In genomic region chr2:63840785-63841253, GRCh38 we compare ENCODE assay signal across 1 cellular context.
TF ChIP-seq lines count a peak whose summit lies in the region.

No MANE protein-coding gene starts in this region.

TF ChIP-seq in HepG2, 621 proteins besides CTCF, POLR2A, EP300 and RAD21 (continued from another document and continues in another):
- TF ChIP-seq, protein P1, sequence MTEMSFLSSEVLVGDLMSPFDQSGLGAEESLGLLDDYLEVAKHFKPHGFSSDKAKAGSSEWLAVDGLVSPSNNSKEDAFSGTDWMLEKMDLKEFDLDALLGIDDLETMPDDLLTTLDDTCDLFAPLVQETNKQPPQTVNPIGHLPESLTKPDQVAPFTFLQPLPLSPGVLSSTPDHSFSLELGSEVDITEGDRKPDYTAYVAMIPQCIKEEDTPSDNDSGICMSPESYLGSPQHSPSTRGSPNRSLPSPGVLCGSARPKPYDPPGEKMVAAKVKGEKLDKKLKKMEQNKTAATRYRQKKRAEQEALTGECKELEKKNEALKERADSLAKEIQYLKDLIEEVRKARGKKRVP (CRISPR knock-in tag; IDR thresholded peaks at IDR 0.05) = peak in 1 of 2 experiments; percentile 84; a peak in 2 of 4 replicates
- TF ChIP-seq, protein P2, sequence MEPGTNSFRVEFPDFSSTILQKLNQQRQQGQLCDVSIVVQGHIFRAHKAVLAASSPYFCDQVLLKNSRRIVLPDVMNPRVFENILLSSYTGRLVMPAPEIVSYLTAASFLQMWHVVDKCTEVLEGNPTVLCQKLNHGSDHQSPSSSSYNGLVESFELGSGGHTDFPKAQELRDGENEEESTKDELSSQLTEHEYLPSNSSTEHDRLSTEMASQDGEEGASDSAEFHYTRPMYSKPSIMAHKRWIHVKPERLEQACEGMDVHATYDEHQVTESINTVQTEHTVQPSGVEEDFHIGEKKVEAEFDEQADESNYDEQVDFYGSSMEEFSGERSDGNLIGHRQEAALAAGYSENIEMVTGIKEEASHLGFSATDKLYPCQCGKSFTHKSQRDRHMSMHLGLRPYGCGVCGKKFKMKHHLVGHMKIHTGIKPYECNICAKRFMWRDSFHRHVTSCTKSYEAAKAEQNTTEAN (CRISPR knock-in tag; conservative IDR thresholded peaks at IDR 0.05) = no peak; the same call in none of the 2 replicates
- TF ChIP-seq, protein P3, sequence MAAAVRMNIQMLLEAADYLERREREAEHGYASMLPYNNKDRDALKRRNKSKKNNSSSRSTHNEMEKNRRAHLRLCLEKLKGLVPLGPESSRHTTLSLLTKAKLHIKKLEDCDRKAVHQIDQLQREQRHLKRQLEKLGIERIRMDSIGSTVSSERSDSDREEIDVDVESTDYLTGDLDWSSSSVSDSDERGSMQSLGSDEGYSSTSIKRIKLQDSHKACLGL (CRISPR knock-in tag; IDR thresholded peaks at IDR 0.05) = no peak
- no peak; the same call in none of the 2 replicates for TF ChIP-seq MIER3 (CRISPR knock-in tag; IDR thresholded peaks at IDR 0.05; ENCODE audit: borderline replicate concordance)
- TF ChIP-seq MIXL1 (CRISPR knock-in tag; IDR thresholded peaks at IDR 0.05) = no peak; the same call in 1 of the 2 replicates
- no peak for TF ChIP-seq ZNF788 (CRISPR knock-in tag; IDR thresholded peaks at IDR 0.05; ENCODE audit: borderline replicate concordance)
- peak; percentile 68 for TF ChIP-seq HOXD1 (CRISPR knock-in tag; IDR thresholded peaks at IDR 0.05)
- TF ChIP-seq ZNF660 (CRISPR knock-in tag; IDR thresholded peaks at IDR 0.05; ENCODE audit: borderline replicate concordance, low read depth) = no peak
- TF ChIP-seq SIN3B (IDR thresholded peaks at IDR 0.05; ENCODE audit: low read length) = peak; percentile 68
- no peak for TF ChIP-seq SIX1 (CRISPR knock-in tag; IDR thresholded peaks at IDR 0.05; ENCODE audit: borderline replicate concordance)
- TF ChIP-seq ZNF773 (CRISPR knock-in tag; IDR thresholded peaks at IDR 0.05; ENCODE audit: borderline replicate concordance) = no peak
- no peak; the same call in 1 of the 2 replicates for TF ChIP-seq TFE3 (CRISPR knock-in tag; IDR thresholded peaks at IDR 0.05)
- peak; percentile 52; the same call in 1 of the 2 replicates for TF ChIP-seq MIER2 (CRISPR knock-in tag; IDR thresholded peaks at IDR 0.05)
- TF ChIP-seq, protein P4, sequence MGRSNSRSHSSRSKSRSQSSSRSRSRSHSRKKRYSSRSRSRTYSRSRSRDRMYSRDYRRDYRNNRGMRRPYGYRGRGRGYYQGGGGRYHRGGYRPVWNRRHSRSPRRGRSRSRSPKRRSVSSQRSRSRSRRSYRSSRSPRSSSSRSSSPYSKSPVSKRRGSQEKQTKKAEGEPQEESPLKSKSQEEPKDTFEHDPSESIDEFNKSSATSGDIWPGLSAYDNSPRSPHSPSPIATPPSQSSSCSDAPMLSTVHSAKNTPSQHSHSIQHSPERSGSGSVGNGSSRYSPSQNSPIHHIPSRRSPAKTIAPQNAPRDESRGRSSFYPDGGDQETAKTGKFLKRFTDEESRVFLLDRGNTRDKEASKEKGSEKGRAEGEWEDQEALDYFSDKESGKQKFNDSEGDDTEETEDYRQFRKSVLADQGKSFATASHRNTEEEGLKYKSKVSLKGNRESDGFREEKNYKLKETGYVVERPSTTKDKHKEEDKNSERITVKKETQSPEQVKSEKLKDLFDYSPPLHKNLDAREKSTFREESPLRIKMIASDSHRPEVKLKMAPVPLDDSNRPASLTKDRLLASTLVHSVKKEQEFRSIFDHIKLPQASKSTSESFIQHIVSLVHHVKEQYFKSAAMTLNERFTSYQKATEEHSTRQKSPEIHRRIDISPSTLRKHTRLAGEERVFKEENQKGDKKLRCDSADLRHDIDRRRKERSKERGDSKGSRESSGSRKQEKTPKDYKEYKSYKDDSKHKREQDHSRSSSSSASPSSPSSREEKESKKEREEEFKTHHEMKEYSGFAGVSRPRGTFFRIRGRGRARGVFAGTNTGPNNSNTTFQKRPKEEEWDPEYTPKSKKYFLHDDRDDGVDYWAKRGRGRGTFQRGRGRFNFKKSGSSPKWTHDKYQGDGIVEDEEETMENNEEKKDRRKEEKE (IDR thresholded peaks at IDR 0.05) = no peak
- no peak for TF ChIP-seq ZNF572 (CRISPR knock-in tag; IDR thresholded peaks at IDR 0.05)
- peak; percentile 100 for TF ChIP-seq PBX2 (CRISPR knock-in tag; IDR thresholded peaks at IDR 0.05)
- TF ChIP-seq YY1 (IDR thresholded peaks at IDR 0.05; ENCODE audit: insufficient read depth, insufficient replicate concordance, low read depth, low read length) = peak; percentile 78
- TF ChIP-seq, protein P5, sequence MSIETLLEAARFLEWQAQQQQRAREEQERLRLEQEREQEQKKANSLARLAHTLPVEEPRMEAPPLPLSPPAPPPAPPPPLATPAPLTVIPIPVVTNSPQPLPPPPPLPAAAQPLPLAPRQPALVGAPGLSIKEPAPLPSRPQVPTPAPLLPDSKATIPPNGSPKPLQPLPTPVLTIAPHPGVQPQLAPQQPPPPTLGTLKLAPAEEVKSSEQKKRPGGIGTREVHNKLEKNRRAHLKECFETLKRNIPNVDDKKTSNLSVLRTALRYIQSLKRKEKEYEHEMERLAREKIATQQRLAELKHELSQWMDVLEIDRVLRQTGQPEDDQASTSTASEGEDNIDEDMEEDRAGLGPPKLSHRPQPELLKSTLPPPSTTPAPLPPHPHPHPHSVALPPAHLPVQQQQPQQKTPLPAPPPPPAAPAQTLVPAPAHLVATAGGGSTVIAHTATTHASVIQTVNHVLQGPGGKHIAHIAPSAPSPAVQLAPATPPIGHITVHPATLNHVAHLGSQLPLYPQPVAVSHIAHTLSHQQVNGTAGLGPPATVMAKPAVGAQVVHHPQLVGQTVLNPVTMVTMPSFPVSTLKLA (IDR thresholded peaks at IDR 0.05) = peak; percentile 24; the same call in 1 of the 2 replicates
- TF ChIP-seq, protein P6, sequence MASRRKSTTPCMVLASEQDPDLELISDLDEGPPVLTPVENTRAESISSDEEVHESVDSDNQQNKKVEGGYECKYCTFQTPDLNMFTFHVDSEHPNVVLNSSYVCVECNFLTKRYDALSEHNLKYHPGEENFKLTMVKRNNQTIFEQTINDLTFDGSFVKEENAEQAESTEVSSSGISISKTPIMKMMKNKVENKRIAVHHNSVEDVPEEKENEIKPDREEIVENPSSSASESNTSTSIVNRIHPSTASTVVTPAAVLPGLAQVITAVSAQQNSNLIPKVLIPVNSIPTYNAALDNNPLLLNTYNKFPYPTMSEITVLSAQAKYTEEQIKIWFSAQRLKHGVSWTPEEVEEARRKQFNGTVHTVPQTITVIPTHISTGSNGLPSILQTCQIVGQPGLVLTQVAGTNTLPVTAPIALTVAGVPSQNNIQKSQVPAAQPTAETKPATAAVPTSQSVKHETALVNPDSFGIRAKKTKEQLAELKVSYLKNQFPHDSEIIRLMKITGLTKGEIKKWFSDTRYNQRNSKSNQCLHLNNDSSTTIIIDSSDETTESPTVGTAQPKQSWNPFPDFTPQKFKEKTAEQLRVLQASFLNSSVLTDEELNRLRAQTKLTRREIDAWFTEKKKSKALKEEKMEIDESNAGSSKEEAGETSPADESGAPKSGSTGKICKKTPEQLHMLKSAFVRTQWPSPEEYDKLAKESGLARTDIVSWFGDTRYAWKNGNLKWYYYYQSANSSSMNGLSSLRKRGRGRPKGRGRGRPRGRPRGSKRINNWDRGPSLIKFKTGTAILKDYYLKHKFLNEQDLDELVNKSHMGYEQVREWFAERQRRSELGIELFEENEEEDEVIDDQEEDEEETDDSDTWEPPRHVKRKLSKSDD (CRISPR knock-in tag; IDR thresholded peaks at IDR 0.05; ENCODE audit: low read depth) = peak; percentile 96
- TF ChIP-seq HNRNPLL (IDR thresholded peaks at IDR 0.05; ENCODE audit: low read depth, low read length, poor library complexity, severe bottlenecking) = peak; percentile 94
- no peak for TF ChIP-seq AGO1 (IDR thresholded peaks at IDR 0.05; ENCODE audit: low read depth, low read length, poor library complexity, severe bottlenecking)
- TF ChIP-seq, protein P7, sequence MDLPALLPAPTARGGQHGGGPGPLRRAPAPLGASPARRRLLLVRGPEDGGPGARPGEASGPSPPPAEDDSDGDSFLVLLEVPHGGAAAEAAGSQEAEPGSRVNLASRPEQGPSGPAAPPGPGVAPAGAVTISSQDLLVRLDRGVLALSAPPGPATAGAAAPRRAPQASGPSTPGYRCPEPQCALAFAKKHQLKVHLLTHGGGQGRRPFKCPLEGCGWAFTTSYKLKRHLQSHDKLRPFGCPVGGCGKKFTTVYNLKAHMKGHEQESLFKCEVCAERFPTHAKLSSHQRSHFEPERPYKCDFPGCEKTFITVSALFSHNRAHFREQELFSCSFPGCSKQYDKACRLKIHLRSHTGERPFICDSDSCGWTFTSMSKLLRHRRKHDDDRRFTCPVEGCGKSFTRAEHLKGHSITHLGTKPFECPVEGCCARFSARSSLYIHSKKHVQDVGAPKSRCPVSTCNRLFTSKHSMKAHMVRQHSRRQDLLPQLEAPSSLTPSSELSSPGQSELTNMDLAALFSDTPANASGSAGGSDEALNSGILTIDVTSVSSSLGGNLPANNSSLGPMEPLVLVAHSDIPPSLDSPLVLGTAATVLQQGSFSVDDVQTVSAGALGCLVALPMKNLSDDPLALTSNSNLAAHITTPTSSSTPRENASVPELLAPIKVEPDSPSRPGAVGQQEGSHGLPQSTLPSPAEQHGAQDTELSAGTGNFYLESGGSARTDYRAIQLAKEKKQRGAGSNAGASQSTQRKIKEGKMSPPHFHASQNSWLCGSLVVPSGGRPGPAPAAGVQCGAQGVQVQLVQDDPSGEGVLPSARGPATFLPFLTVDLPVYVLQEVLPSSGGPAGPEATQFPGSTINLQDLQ (CRISPR knock-in tag; IDR thresholded peaks at IDR 0.05) = no peak
- no peak for TF ChIP-seq ZBTB25 (CRISPR knock-in tag; IDR thresholded peaks at IDR 0.05)
- peak; percentile 96 for TF ChIP-seq ZNF275 (CRISPR knock-in tag; IDR thresholded peaks at IDR 0.05; ENCODE audit: borderline replicate concordance)
- TF ChIP-seq MED8 (CRISPR knock-in tag; IDR thresholded peaks at IDR 0.05; ENCODE audit: insufficient replicate concordance) = no peak
- no peak for TF ChIP-seq PAX8 (CRISPR knock-in tag; IDR thresholded peaks at IDR 0.05; ENCODE audit: borderline replicate concordance)
- no peak; the same call in 1 of the 2 replicates for TF ChIP-seq BORCS8-MEF2B (CRISPR knock-in tag; IDR thresholded peaks at IDR 0.05)
- 0 out of 2 replicates have a peak, but pooled peaks have one; percentile 69 for TF ChIP-seq SMAD1 (CRISPR knock-in tag; IDR thresholded peaks at IDR 0.05; ENCODE audit: borderline replicate concordance, low read depth)
- peak; percentile 76; the same call in 1 of the 2 replicates for TF ChIP-seq ZNF598 (CRISPR knock-in tag; IDR thresholded peaks at IDR 0.05; ENCODE audit: borderline replicate concordance)
- no peak for TF ChIP-seq SETDB1 (CRISPR knock-in tag; IDR thresholded peaks at IDR 0.05; ENCODE audit: borderline replicate concordance)
- no peak for TF ChIP-seq KLF13 (CRISPR knock-in tag; IDR thresholded peaks at IDR 0.05)
